In the genomic region with DNA sequence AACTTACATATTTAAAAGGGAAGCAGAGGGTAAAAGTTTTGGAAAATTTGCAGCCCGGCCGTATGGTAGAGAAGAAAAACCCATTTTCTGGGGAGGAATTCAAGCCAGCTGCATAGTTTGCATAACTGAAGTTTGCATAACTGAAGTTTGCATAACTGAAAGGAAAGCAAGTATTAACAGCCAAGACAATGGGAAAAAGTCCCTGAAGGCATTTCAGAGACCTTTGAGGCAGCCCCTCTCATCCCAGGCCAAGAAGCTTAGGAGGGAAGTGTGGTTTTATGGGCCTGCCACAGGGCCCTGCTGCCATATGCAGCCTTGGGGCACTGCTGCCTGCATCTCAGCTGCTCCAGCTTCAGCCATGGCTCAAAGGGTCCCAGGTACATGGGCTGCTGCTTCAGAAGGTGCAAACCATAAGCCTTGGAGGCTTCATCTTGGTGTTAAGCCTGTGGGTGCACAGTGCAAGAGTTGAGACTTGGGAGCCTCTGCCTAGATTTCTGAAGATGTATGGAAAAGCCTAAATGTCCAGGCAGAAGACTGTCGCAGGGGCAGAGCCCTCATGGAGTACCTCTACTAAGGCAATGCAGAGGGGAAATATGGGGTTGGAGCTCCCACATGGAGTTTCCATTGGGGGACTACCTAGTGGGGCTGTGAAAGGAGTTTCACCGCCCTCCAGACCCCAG, we compare ENCODE assay signal across 1 cellular context.
TF ChIP-seq lines count a peak whose summit lies in the region.

No MANE protein-coding gene starts in this region.

TF ChIP-seq in IMR-90, 13 proteins besides CTCF, POLR2A, EP300 and RAD21:
- TF ChIP-seq MAFK (IDR thresholded peaks at IDR 0.05; ENCODE audit: low read depth, low read length), result no peak
- no peak for TF ChIP-seq CEBPB (IDR thresholded peaks at IDR 0.05; ENCODE audit: low read depth, low read length)
- no peak for TF ChIP-seq NFE2L2 (IDR thresholded peaks at IDR 0.05; ENCODE audit: low read depth, low read length)
- TF ChIP-seq CHD1 (IDR thresholded peaks at IDR 0.05; ENCODE audit: low read depth, low read length), result no peak
- TF ChIP-seq MAZ (IDR thresholded peaks at IDR 0.05; ENCODE audit: borderline replicate concordance, low read depth, low read length), result no peak
- TF ChIP-seq MXI1 (IDR thresholded peaks at IDR 0.05; ENCODE audit: borderline replicate concordance, low read depth, low read length), result no peak
- no peak for TF ChIP-seq ELK1 (IDR thresholded peaks at IDR 0.05; ENCODE audit: borderline replicate concordance, low read depth, low read length)
- no peak for TF ChIP-seq FOS (IDR thresholded peaks at IDR 0.05; ENCODE audit: low read depth, low read length)
- no peak for TF ChIP-seq BHLHE40 (IDR thresholded peaks at IDR 0.05; ENCODE audit: low read depth, low read length)
- TF ChIP-seq SMC3 (IDR thresholded peaks at IDR 0.05; ENCODE audit: low read depth, low read length), result no peak
- TF ChIP-seq RFX5 (IDR thresholded peaks at IDR 0.05; ENCODE audit: low read depth, low read length), result no peak
- TF ChIP-seq RCOR1 (IDR thresholded peaks at IDR 0.05; ENCODE audit: insufficient replicate concordance, low read length), result no peak
- TF ChIP-seq USF2 (IDR thresholded peaks at IDR 0.05; ENCODE audit: low read depth, low read length), result no peak
